16 cellular contexts compared by ENCODE assay signal in the genomic region with DNA sequence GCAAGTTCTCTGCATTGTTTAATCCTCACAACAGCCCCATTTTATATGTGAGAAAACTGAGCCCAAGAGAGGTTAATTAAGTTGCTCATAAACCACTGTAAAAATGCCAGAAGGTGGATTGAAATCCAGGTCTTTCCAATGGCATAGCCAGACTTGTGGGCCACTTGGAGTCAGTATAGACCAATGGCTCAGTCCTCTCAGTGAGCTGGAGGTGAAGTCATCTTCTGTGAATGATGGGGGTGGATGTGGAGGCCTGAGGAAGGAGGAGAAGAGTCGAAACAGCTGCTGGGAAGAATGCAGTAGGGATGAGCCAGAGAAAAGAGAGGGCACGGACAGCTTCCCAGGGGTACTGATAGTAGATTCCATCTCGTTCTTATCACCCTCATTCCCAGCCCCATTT.
DNase-seq lines count a peak whose midpoint lies in the region; TF ChIP-seq lines count a peak whose summit lies in the region.
"Had no signal": no experiment of that assay in that cellular context is flagged by ENCODE, and none has a peak within 500 bp of the region (broad histone marks: within the 10 kb centered on the region; RNA-seq: fewer than 3 reads in every experiment).

No MANE protein-coding gene starts in this region.

- H3K9me3 ChIP-seq in esophagus muscularis mucosa = no peaks in the 10 kb centered on the region

- 64% methylated on average over 3 of the region's 3 CpGs for WGBS in esophagus muscularis mucosa

- TF ChIP-seq CTCF in choroid plexus epithelial cell (conservative IDR thresholded peaks at IDR 0.05; ENCODE audit: low read depth, low read length) (peak; percentile 40), esophagus muscularis mucosa (IDR thresholded peaks at IDR 0.05) (no peak)

- DNase-seq in AG20443 (ENCODE audit: low spot score) = peak; percentile 86
- peak; percentile 59 for DNase-seq in HT1080 (ENCODE audit: low read depth)
- DNase-seq in choroid plexus epithelial cell (ENCODE audit: low read depth) = peak; percentile 65
- DNase-seq in myocyte (ENCODE audit: low read depth) = peak; percentile 89
- DNase-seq in esophagus muscularis mucosa (ENCODE audit: extremely low spot score) = no peak
- no peak for DNase-seq in iPS-NIHi11 (ENCODE audit: low spot score)
- no peak for DNase-seq in HuH-7.5 (ENCODE audit: low spot score)
- no peak for DNase-seq in DMS 273 (lab: John Stamatoyannopoulos, UW; ENCODE audit: unreplicated experiment)
- DNase-seq: activated CD8-positive, alpha-beta T cell treated with anti-CD3 and anti-CD28 coated beads, Interleukin-2, amount 10 ng/mL, durations not matched to agents 7 days and 5 days; DMS53; H9; NCI-H1048; NCI-H2107; NCI-H774; PC-9 had no signal

- no peak overlapping the region for H3K27ac ChIP-seq in esophagus muscularis mucosa (replicated peaks in 1 of 4)
- H3K27ac ChIP-seq: epithelial cell of prostate, PC-9 had no signal

- H3K36me3 ChIP-seq in esophagus muscularis mucosa = no peaks in the 10 kb centered on the region

- TF ChIP-seq POLR2A in esophagus muscularis mucosa (IDR thresholded peaks at IDR 0.05; ENCODE audit: low read depth) = no peak

- H3K4me1 ChIP-seq in esophagus muscularis mucosa = peaks cover 10 to 14% (median 12%) of the 10 kb centered on the region in 4 donors

- no peak for TF ChIP-seq EP300 in esophagus muscularis mucosa (IDR thresholded peaks at IDR 0.05)

- H3K27me3 ChIP-seq in esophagus muscularis mucosa = peaks cover 0 to 20% (median 0%) of the 10 kb centered on the region in 4 donors

- H3K4me3 ChIP-seq in choroid plexus epithelial cell (ENCODE audit: low read depth, low read length) (no peak overlapping the region), esophagus muscularis mucosa (no peak overlapping the region)
- H3K4me3 ChIP-seq: PC-9 had no signal

- intact Hi-C loops in esophagus muscularis mucosa (cut with DNase I) = no loop called here

Comparison
In these comparisons a context has a peak if more than half of its experiments do, and no peak if none do; other contexts are left out.
1. DNase-seq: peak in AG20443 (single experiment), HT1080 (single experiment), choroid plexus epithelial cell (single experiment) and myocyte (single experiment); none in esophagus muscularis mucosa (single experiment), iPS-NIHi11 (single experiment), HuH-7.5 (single experiment) and DMS 273 (single experiment).